In the genomic region with DNA sequence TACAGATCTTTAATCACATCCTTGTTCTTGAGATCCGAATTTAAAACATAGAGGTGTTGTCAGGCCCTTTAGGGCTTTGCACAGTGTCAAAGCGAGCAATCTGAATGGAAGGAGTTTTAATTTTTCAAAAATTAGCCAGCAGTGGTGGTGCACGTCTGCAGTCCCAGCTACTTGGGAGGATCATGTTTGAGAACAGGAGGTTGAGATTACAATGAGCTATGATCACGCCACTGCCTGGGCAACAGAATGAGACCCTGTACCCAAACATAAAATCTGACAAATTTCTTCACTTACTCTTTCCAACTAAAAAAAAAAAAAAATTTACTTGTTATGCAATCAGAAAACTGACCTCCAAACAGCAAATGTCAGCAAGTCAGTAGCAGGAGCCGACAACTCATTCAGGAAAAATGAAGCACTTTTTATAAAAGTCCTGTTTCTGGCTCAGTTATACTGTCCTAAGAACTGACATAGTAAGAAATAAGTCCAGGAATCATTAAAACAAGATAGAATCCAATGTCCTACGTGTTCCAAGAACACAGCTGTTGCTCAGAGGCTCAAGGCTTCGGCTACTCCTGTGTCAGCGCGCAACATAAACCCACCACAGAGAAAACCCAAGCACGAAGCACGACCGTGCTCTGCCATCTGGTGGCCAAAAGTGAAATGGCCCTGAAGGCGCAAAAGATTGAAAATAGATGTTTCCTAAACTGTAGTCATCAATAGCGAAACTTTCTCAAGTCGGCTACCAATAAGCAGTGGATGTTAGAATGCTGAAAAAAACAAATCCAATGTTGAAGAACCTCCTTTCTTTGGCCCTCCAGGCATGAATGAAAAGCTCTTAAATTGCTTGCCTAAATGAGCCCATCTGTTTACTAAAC, we compare ENCODE assay signal across 9 cellular contexts.
DNase-seq lines count a peak whose midpoint lies in the region; ATAC-seq, FAIRE-seq and TF ChIP-seq lines count a peak whose summit lies in the region.
"Had no signal": no experiment of that assay in that cellular context is flagged by ENCODE, and none has a peak within 500 bp of the region (broad histone marks: within the 10 kb centered on the region; RNA-seq: fewer than 3 reads in every experiment).

No MANE protein-coding gene starts in this region.

- H3K9ac ChIP-seq in OCI-LY1 (ENCODE audit: low read length) (no peak overlapping the region), neuronal stem cell (ENCODE audit: low read depth, low read length, poor library complexity) (no peak overlapping the region)

- no peak overlapping the region for H3K14ac ChIP-seq in neuronal stem cell (ENCODE audit: low read length)

- H3K79me1 ChIP-seq in neuronal stem cell (ENCODE audit: low read depth, low read length): no peaks in the 10 kb centered on the region

- no peak overlapping the region for H2BK15ac ChIP-seq in neuronal stem cell (ENCODE audit: low read length)

- no peak overlapping the region for H3K18ac ChIP-seq in neuronal stem cell (ENCODE audit: low read length)

- H3K4me1 ChIP-seq in OCI-LY1 (ENCODE audit: insufficient read depth, low read length, severe bottlenecking): no peaks in the 10 kb centered on the region
- H3K4me1 ChIP-seq in neuronal stem cell (ENCODE audit: control insufficient read depth in 2 of 2, insufficient read depth in 1 of 2, low read depth in 1 of 2, low read length in 2 of 2): peaks cover 0 to 3% of the 10 kb centered on the region in 2 donors
- peaks cover 13% of the 10 kb centered on the region for H3K4me1 ChIP-seq in suprapubic skin

- no peak overlapping the region for H4K91ac ChIP-seq in neuronal stem cell (ENCODE audit: low read depth, low read length, poor library complexity)

- H3K4me3 ChIP-seq in HL-60 (replicated peaks; ENCODE audit: insufficient read depth, low read length): no peak overlapping the region
- no peak overlapping the region for H3K4me3 ChIP-seq in OCI-LY1 (ENCODE audit: low read depth, low read length, poor library complexity, severe bottlenecking)
- no peak overlapping the region for H3K4me3 ChIP-seq in neuronal stem cell (ENCODE audit: low read length in 2 of 2)
- H3K4me3 ChIP-seq in suprapubic skin: no peak overlapping the region

- no peaks in the 10 kb centered on the region for H4K20me1 ChIP-seq in OCI-LY1 (ENCODE audit: insufficient read depth, low read length)

- no peaks in the 10 kb centered on the region for H3K9me2 ChIP-seq in OCI-LY1 (ENCODE audit: low read depth, low read length)

- H3K27me3 ChIP-seq in HL-60 (ENCODE audit: insufficient read depth, poor library complexity, severe bottlenecking) (no peaks in the 10 kb centered on the region), OCI-LY1 (ENCODE audit: insufficient read depth, low read length) (no peaks in the 10 kb centered on the region), neuronal stem cell (ENCODE audit: control insufficient read depth in 3 of 3, insufficient read depth in 3 of 3, low read depth in 1 of 3, low read length in 3 of 3) (no peaks in the 10 kb centered on the region), suprapubic skin (no peaks in the 10 kb centered on the region)

- H3K79me2 ChIP-seq in OCI-LY1 (ENCODE audit: insufficient read depth, low read length): no peaks in the 10 kb centered on the region

- no peak overlapping the region for H2BK12ac ChIP-seq in neuronal stem cell (ENCODE audit: low read length)

- H2AK5ac ChIP-seq in neuronal stem cell (ENCODE audit: low read depth, low read length): no peak overlapping the region

- no CpG with 5 or more reads among the region's 15 CpGs for WGBS in neuronal stem cell (ENCODE audit: extremely low coverage in 2 of 2, insufficient read length in 2 of 2, insufficient replicate concordance in 1 of 2), 2 donors
- WGBS in suprapubic skin: 19% methylated on average over 15 of the region's 15 CpGs

- TF ChIP-seq EP300 in suprapubic skin (IDR thresholded peaks at IDR 0.05): no peak

- DNase-seq in D721Med (ENCODE audit: insufficient read length, low spot score) (peak; percentile 58), HL-60 (ENCODE audit: low read depth in 1 of 2, low spot score in 1 of 2) (peak; percentile 42 to 63), fibroblast of gingiva (ENCODE audit: low read depth) (peak; percentile 72), neuronal stem cell (ENCODE audit: low spot score) (peak; percentile 63), suprapubic skin (ENCODE audit: low spot score in 2 of 2) (peak in 1 of 2 donors; percentile 74)
- DNase-seq in activated T-cell treated with anti-CD3 and anti-CD28 coated beads, Interleukin-2, amount 50 U/mL, for 1 hour: peak; percentile 57

- H3K4me2 ChIP-seq in OCI-LY1 (ENCODE audit: low read length): no peak overlapping the region
- H3K4me2 ChIP-seq in neuronal stem cell (ENCODE audit: insufficient read depth, low read length, poor library complexity, severe bottlenecking): no peak overlapping the region

- peak; percentile 90 for ATAC-seq in GM19463 (IDR thresholded peaks at IDR 0.05; ENCODE audit: unreplicated experiment)

- no peak overlapping the region for H3K23ac ChIP-seq in neuronal stem cell (ENCODE audit: low read depth, low read length, poor library complexity)

- H2AFZ ChIP-seq in OCI-LY1 (ENCODE audit: low read length) (no peak overlapping the region), neuronal stem cell (ENCODE audit: low read length) (peak overlapping the region; percentile 26)

- no peak overlapping the region for H2BK120ac ChIP-seq in neuronal stem cell (ENCODE audit: low read depth, low read length)

- no peaks in the 10 kb centered on the region for H3F3A ChIP-seq in OCI-LY1 (ENCODE audit: insufficient read depth, low read length)

- no peak overlapping the region for H4K8ac ChIP-seq in neuronal stem cell (ENCODE audit: low read depth, low read length)

- H3K27ac ChIP-seq in HL-60 (replicated peaks): no peak overlapping the region
- H3K27ac ChIP-seq in OCI-LY1 (ENCODE audit: low read depth, low read length, poor library complexity, severe bottlenecking): no peak overlapping the region
- H3K27ac ChIP-seq in neuronal stem cell (replicated peaks; ENCODE audit: low read length): no peak overlapping the region
- H3K27ac ChIP-seq in suprapubic skin: no peak overlapping the region
- H3K27ac ChIP-seq: epithelial cell of prostate had no signal

- no peak overlapping the region for H3K4ac ChIP-seq in neuronal stem cell (ENCODE audit: low read length)

- TF ChIP-seq CTCF in D721Med (IDR thresholded peaks at IDR 0.05; ENCODE audit: insufficient read depth, missing control alignments): peak; percentile 93
- TF ChIP-seq CTCF in HL-60 (IDR thresholded peaks at IDR 0.05; ENCODE audit: insufficient read depth, low read length): peak; percentile 95
- TF ChIP-seq CTCF in OCI-LY1 (IDR thresholded peaks at IDR 0.05; ENCODE audit: low read length): peak; percentile 95
- TF ChIP-seq CTCF in suprapubic skin (IDR thresholded peaks at IDR 0.05): peak; percentile 86 to 89

- no peaks in the 10 kb centered on the region for H3K36me3 ChIP-seq in OCI-LY1 (ENCODE audit: insufficient read depth, low read length)
- no peaks in the 10 kb centered on the region for H3K36me3 ChIP-seq in neuronal stem cell (replicated peaks in 1 of 2; ENCODE audit: control insufficient read depth in 2 of 2, insufficient read depth in 2 of 2, low read length in 2 of 2)
- no peaks in the 10 kb centered on the region for H3K36me3 ChIP-seq in suprapubic skin

- FAIRE-seq in D721Med (lab: Jason Lieb, UNC): no peak

- no peak overlapping the region for H2BK5ac ChIP-seq in neuronal stem cell (ENCODE audit: low read length)

- H3K9me3 ChIP-seq in OCI-LY1 (ENCODE audit: low read length) (no peaks in the 10 kb centered on the region), neuronal stem cell (replicated peaks in 1 of 2; ENCODE audit: control insufficient read depth in 2 of 2, insufficient read depth in 1 of 2, low read depth in 1 of 2, low read length in 2 of 2) (peaks cover 1 to 5% of the 10 kb centered on the region in 2 donors), suprapubic skin (no peaks in the 10 kb centered on the region)

- no peak for TF ChIP-seq POLR2A in suprapubic skin (IDR thresholded peaks at IDR 0.05)
